Comparison of ENCODE assay signal across 19 cellular contexts in the genomic region with DNA sequence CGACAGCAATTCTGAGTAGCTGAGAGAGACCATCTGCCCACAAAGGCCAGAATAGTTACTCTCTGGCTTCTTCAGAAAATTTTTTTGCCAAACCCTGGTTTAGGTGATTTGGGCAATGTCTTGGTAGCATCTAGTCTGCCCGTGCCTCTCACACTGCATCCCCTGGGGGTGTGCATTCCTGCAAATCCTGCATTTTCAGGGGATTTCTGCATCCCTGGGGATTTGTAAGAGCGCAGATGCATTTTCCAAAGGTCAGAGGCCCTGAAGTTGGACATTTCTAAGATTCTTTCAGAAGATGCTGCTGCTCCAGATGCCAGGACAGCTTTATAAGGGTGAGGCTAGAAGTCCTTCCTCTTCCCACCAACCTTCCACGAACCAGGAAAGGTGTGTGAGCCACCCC. TPM values are rescaled to one million over a fixed set of nuclear protein-coding genes. Genes with fewer than 3 reads are reported as not detected.
DNase-seq lines count a peak whose midpoint lies in the region; ATAC-seq and TF ChIP-seq lines count a peak whose summit lies in the region.
"Had no signal": no experiment of that assay in that cellular context is flagged by ENCODE, and none has a peak within 500 bp of the region (broad histone marks: within the 10 kb centered on the region; RNA-seq: fewer than 3 reads in every experiment).

No MANE protein-coding gene starts in this region.

- no peak overlapping the region for H3K23ac ChIP-seq in mesenchymal stem cell (ENCODE audit: low read length in 2 of 2)

- H3K79me2 ChIP-seq in GM23248 (ENCODE audit: insufficient read depth): no peaks in the 10 kb centered on the region

- H3K4me3 ChIP-seq in adipocyte (ENCODE audit: low read length): no peak overlapping the region
- H3K4me3 ChIP-seq in esophagus muscularis mucosa: no peak overlapping the region
- no peak overlapping the region for H3K4me3 ChIP-seq in mesenchymal stem cell (ENCODE audit: insufficient read depth in 1 of 2, low read depth in 1 of 2, low read length in 2 of 2)
- H3K4me3 ChIP-seq in GM23248: no peak overlapping the region

- H3K4me1 ChIP-seq in adipocyte (ENCODE audit: control insufficient read depth, insufficient read depth, low read length) (peaks cover 12% of the 10 kb centered on the region), esophagus muscularis mucosa (peaks cover 0 to 53% (median 42%) of the 10 kb centered on the region in 4 donors), mesenchymal stem cell (ENCODE audit: control insufficient read depth, insufficient read depth, low read depth, low read length) (peaks cover 8% of the 10 kb centered on the region), GM23248 (ENCODE audit: insufficient read depth) (no peaks in the 10 kb centered on the region)

- no peak overlapping the region for H3K18ac ChIP-seq in mesenchymal stem cell (ENCODE audit: low read depth in 1 of 2, low read length in 2 of 2)

- 74% methylated on average over 4 of the region's 4 CpGs for WGBS in esophagus muscularis mucosa
- WGBS in mesenchymal stem cell: 35% methylated on average over 4 of the region's 4 CpGs
- 46 to 56% methylated on average over 4 of the region's 4 CpGs for WGBS in GM23248 (ENCODE audit: low coverage in 1 of 2, low lambda C conversion rate in 2 of 2, missing lambda C conversion rate in 2 of 2), 2 experiments

- H3K14ac ChIP-seq in mesenchymal stem cell (ENCODE audit: low read length in 2 of 2): no peak overlapping the region

- no peak overlapping the region for H3K4ac ChIP-seq in mesenchymal stem cell (ENCODE audit: low read depth in 1 of 2, low read length in 2 of 2)

- no peak overlapping the region for H2BK15ac ChIP-seq in mesenchymal stem cell (ENCODE audit: low read depth, poor library complexity, severe bottlenecking)

- TF ChIP-seq CTCF in esophagus muscularis mucosa (IDR thresholded peaks at IDR 0.05): no peak

- H4K8ac ChIP-seq in mesenchymal stem cell (ENCODE audit: low read length): no peak overlapping the region

- H3K4me2 ChIP-seq in mesenchymal stem cell (ENCODE audit: low read length, poor library complexity, severe bottlenecking): no peak overlapping the region
- no peak overlapping the region for H3K4me2 ChIP-seq in GM23248 (ENCODE audit: unreplicated experiment)

- intact Hi-C loops in esophagus muscularis mucosa (cut with DNase I): no loop called here

- no peak for TF ChIP-seq POLR2A in esophagus muscularis mucosa (IDR thresholded peaks at IDR 0.05; ENCODE audit: low read depth)

- no peak overlapping the region for H2BK5ac ChIP-seq in mesenchymal stem cell (ENCODE audit: low read depth, low read length, poor library complexity, severe bottlenecking)

- H3K9ac ChIP-seq in adipocyte (ENCODE audit: low read length) (no peak overlapping the region), mesenchymal stem cell (ENCODE audit: low read length) (no peak overlapping the region), GM23248 (no peak overlapping the region)

- H3K9me3 ChIP-seq in adipocyte (ENCODE audit: control insufficient read depth, low read length) (no peaks in the 10 kb centered on the region), esophagus muscularis mucosa (no peaks in the 10 kb centered on the region), mesenchymal stem cell (ENCODE audit: control insufficient read depth, low read length) (no peaks in the 10 kb centered on the region), GM23248 (ENCODE audit: low read depth) (no peaks in the 10 kb centered on the region)

- no peak overlapping the region for H2BK12ac ChIP-seq in mesenchymal stem cell (ENCODE audit: low read length in 2 of 2)

- H3K27ac ChIP-seq in esophagus muscularis mucosa (replicated peaks in 1 of 4) (peak overlapping the region; percentile 20 to 69 (median 46)), mesenchymal stem cell (ENCODE audit: low read length, poor library complexity, severe bottlenecking) (no peak overlapping the region), GM23248 (no peak overlapping the region)

- H2AFZ ChIP-seq in mesenchymal stem cell (ENCODE audit: low read depth, low read length) (no peak overlapping the region), GM23248 (no peak overlapping the region)

- H3K36me3 ChIP-seq in adipocyte (ENCODE audit: control insufficient read depth, insufficient read depth, low read length, severe bottlenecking): no peaks in the 10 kb centered on the region
- H3K36me3 ChIP-seq in esophagus muscularis mucosa: no peaks in the 10 kb centered on the region
- no peaks in the 10 kb centered on the region for H3K36me3 ChIP-seq in mesenchymal stem cell (ENCODE audit: control insufficient read depth in 1 of 2, insufficient read depth in 2 of 2, low read depth in 1 of 2, low read length in 2 of 2)
- no peaks in the 10 kb centered on the region for H3K36me3 ChIP-seq in GM23248 (ENCODE audit: low read depth)

- no peaks in the 10 kb centered on the region for H3K79me1 ChIP-seq in mesenchymal stem cell (replicated peaks; ENCODE audit: low read length, poor library complexity, severe bottlenecking)

- H3K9me2 ChIP-seq in GM23248 (ENCODE audit: insufficient read depth): no peaks in the 10 kb centered on the region

- DNase-seq in adipocyte (ENCODE audit: low read depth) (peak; percentile 21), esophagus muscularis mucosa (ENCODE audit: extremely low spot score) (peak; percentile 70), mesenchymal stem cell (peak; percentile 19), NCI-H69 (lab: John Stamatoyannopoulos, UW) (no peak), NCI-H146 treated with DMSO at 0.1 percent for 48 hours (lab: John Stamatoyannopoulos, UW; ENCODE audit: unreplicated experiment) (no peak), GM23248 (no peak)
- DNase-seq: C1 segment of cervical spinal cord; Calu3; CD4-positive, alpha-beta memory T cell; COR-L47; DMS79 treated with DMSO at 0.1 percent for 48 hours; GOT3; H7; HCEC 1CT had no signal

- H3K27me3 ChIP-seq in adipocyte (replicated peaks; ENCODE audit: control insufficient read depth, insufficient read depth, low read length) (peaks cover 20% of the 10 kb centered on the region), esophagus muscularis mucosa (no peaks in the 10 kb centered on the region), mesenchymal stem cell (ENCODE audit: control insufficient read depth in 1 of 2, insufficient read depth in 1 of 2, low read length in 2 of 2) (peaks cover 0 to 49% of the 10 kb centered on the region in 2 experiments), GM23248 (replicated peaks; ENCODE audit: insufficient read depth) (peaks cover 26% of the 10 kb centered on the region)

- no peaks in the 10 kb centered on the region for H3F3A ChIP-seq in GM23248 (ENCODE audit: insufficient read depth)

- no peak for ATAC-seq in HG02678 (IDR thresholded peaks at IDR 0.05; ENCODE audit: unreplicated experiment)

- no peaks in the 10 kb centered on the region for H4K20me1 ChIP-seq in GM23248 (ENCODE audit: insufficient read depth)

- no peak overlapping the region for H4K91ac ChIP-seq in mesenchymal stem cell (ENCODE audit: low read length)

- no peak overlapping the region for H2AK5ac ChIP-seq in mesenchymal stem cell (ENCODE audit: low read length, severe bottlenecking)

- no peak for TF ChIP-seq EP300 in esophagus muscularis mucosa (IDR thresholded peaks at IDR 0.05)

- no peak overlapping the region for H2BK120ac ChIP-seq in mesenchymal stem cell (ENCODE audit: low read depth, low read length)

- in situ Hi-C loops in GM23248 (cut with MboI): no loop called here

RNA-seq across cellular contexts. Expression of a gene that starts 4.0 kb away (rescaled TPM):
- total RNA-seq in esophagus muscularis mucosa: not detected
- polyA plus RNA-seq in mesenchymal stem cell (2013, experiment 1 of 2): not detected
- not detected for polyA plus RNA-seq in mesenchymal stem cell (2013, experiment 2 of 2)
- not detected in 2 replicates for total RNA-seq in GM23248 (2014; rRNA removed; shearing (Covaris generic))
- not detected in 2 replicates for polyA plus RNA-seq in GM23248 (2016; fragmentation: Nextera tagmentation; extraction: Ambion mirVana)
- total RNA-seq: A172; A673; Calu3; CD4-positive, alpha-beta memory T cell; Daoy; H7 had no signal
- polyA plus RNA-seq: BJ; CD4-positive, alpha-beta memory T cell had no signal

RNA-seq across cellular contexts. Expression of a gene that starts 33.4 kb away (rescaled TPM):
- not detected for total RNA-seq in esophagus muscularis mucosa
- polyA plus RNA-seq in mesenchymal stem cell (2013, experiment 1 of 2): not detected
- not detected for polyA plus RNA-seq in mesenchymal stem cell (2013, experiment 2 of 2)
- total RNA-seq in GM23248 (2014; rRNA removed; shearing (Covaris generic)): not detected in 2 replicates
- not detected in 2 replicates for polyA plus RNA-seq in GM23248 (2016; fragmentation: Nextera tagmentation; extraction: Ambion mirVana)
- total RNA-seq: A172; A673; Calu3; CD4-positive, alpha-beta memory T cell; Daoy; H7 had no signal
- polyA plus RNA-seq: BJ; CD4-positive, alpha-beta memory T cell had no signal

RNA-seq across cellular contexts. Expression of a gene that starts 36.0 kb away (rescaled TPM):
- 1,000 to 10,000 TPM; 1,253 to 2,184 (median 1,709) TPM for total RNA-seq in esophagus muscularis mucosa
- polyA plus RNA-seq in mesenchymal stem cell (2013, experiment 1 of 2): 817 TPM
- 846 TPM for polyA plus RNA-seq in mesenchymal stem cell (2013, experiment 2 of 2)
- total RNA-seq in GM23248 (2014; rRNA removed; shearing (Covaris generic)): 396 and 478 TPM in 2 replicates
- 782 and 784 TPM in 2 replicates for polyA plus RNA-seq in GM23248 (2016; fragmentation: Nextera tagmentation; extraction: Ambion mirVana)

Comparison
In these comparisons a context has a peak if more than half of its experiments do, and no peak if none do; other contexts are left out.
1. DNase-seq: peak in adipocyte (single experiment), esophagus muscularis mucosa (single experiment) and mesenchymal stem cell (single experiment); none in NCI-H69 (single experiment), NCI-H146 treated with DMSO at 0.1 percent for 48 hours (single experiment) and GM23248 (single experiment).
2. H3K27ac ChIP-seq: peak in esophagus muscularis mucosa (4 of 4); none in mesenchymal stem cell (single experiment) and GM23248 (single experiment).